ENCODE assay signal across 20 cellular contexts in genomic region chr7:154917214-154918160, GRCh38.
"Had no signal": no experiment of that assay in that cellular context is flagged by ENCODE, and none has a peak within 500 bp of the region (broad histone marks: within the 10 kb centered on the region; RNA-seq: fewer than 3 reads in every experiment).

No MANE protein-coding gene starts in this region.

- H3K9me3 ChIP-seq: heart left ventricle, left ventricle myocardium inferior, lower lobe of right lung, pancreas, tibial artery, upper lobe of left lung, uterus had no signal

- H3K4me3 ChIP-seq: dorsolateral prefrontal cortex, heart left ventricle, left ventricle myocardium inferior, lower lobe of right lung, pancreas, smooth muscle cell, tibial artery, upper lobe of left lung, uterus had no signal

- ATAC-seq: esophagus mucosa; heart left ventricle; lower lobe of right lung; natural killer cell; pancreas; right cardiac atrium; stimulated activated memory B cell treated with anti-CD40 and anti-IgM and Interleukin-4, amounts not matched to agents 10 μg/mL and 1 μg/mL and 100 μg/mL, for 72 hours had no signal

- DNase-seq: cortex of kidney; dorsolateral prefrontal cortex; effector CD8-positive, alpha-beta T cell; heart left ventricle; hippocampal formation; left ventricle myocardium inferior; lower lobe of right lung; natural killer cell; nucleus accumbens; pancreas; right cardiac atrium; stimulated activated CD4-positive, alpha-beta T cell treated with anti-CD3 and anti-CD28 coated beads, Interleukin-4, amount 100 ng/mL, for 24 hours; tibial artery; uterus had no signal

- H3K36me3 ChIP-seq: heart left ventricle, left ventricle myocardium inferior, lower lobe of right lung, pancreas, tibial artery, upper lobe of left lung, uterus had no signal

- H3K27ac ChIP-seq: dorsolateral prefrontal cortex, heart left ventricle, left ventricle myocardium inferior, lower lobe of right lung, pancreas, tibial artery, upper lobe of left lung, uterus had no signal

- H3K4me2 ChIP-seq: smooth muscle cell had no signal

- H3K4me1 ChIP-seq: uterus had no signal

- FAIRE-seq: endometrium, frontal cortex, pancreas had no signal

- H3K27me3 ChIP-seq: pancreas had no signal
